14 cellular contexts compared by ENCODE assay signal in genomic region chr12:65877836-65878235, GRCh38. TPM values are rescaled to one million over a fixed set of nuclear protein-coding genes. Genes with fewer than 3 reads are reported as not detected.
"Had no signal": no experiment of that assay in that cellular context is flagged by ENCODE, and none has a peak within 500 bp of the region (broad histone marks: within the 10 kb centered on the region; RNA-seq: fewer than 3 reads in every experiment).

No MANE protein-coding gene starts in this region.

- H3K27me3 ChIP-seq: upper lobe of right lung had no signal

- H3K36me3 ChIP-seq: upper lobe of right lung, WERI-Rb-1 had no signal

- H3K9me3 Mint-ChIP-seq: activated naive CD8-positive, alpha-beta T cell treated with anti-CD3 and anti-CD28 coated beads, Interleukin-2, amount 50 U/mL, for 24 hours; activated T-helper 1 cell treated with anti-CD3 and anti-CD28 coated beads, Interleukin-12 subunit alpha, Interleukin-12 subunit beta, Interleukin-2, Interleukin-4 antibody, amounts not matched to agents 30 ng/mL and 10 ng/mL and 1 ng/mL, durations not matched to agents 14 hours and 24 hours and 36 hours; naive thymus-derived CD4-positive, alpha-beta T cell; stimulated activated naive CD8-positive, alpha-beta T cell treated with anti-CD3 and anti-CD28 coated beads, Interleukin-15, Interleukin-2, amounts not matched to agents 100 ng/mL and 50 ng/mL, for 24 hours had no signal

- H3K4me3 Mint-ChIP-seq: activated naive CD8-positive, alpha-beta T cell treated with anti-CD3 and anti-CD28 coated beads, Interleukin-2, amount 50 U/mL, for 24 hours; activated T-helper 1 cell treated with anti-CD3 and anti-CD28 coated beads, Interleukin-12 subunit alpha, Interleukin-12 subunit beta, Interleukin-2, Interleukin-4 antibody, amounts not matched to agents 30 ng/mL and 10 ng/mL and 1 ng/mL, durations not matched to agents 14 hours and 24 hours and 36 hours; naive thymus-derived CD4-positive, alpha-beta T cell; stimulated activated naive CD8-positive, alpha-beta T cell treated with anti-CD3 and anti-CD28 coated beads, Interleukin-15, Interleukin-2, amounts not matched to agents 100 ng/mL and 50 ng/mL, for 24 hours had no signal

- H3K36me3 Mint-ChIP-seq: naive thymus-derived CD4-positive, alpha-beta T cell had no signal

- H3K27ac Mint-ChIP-seq: activated naive CD8-positive, alpha-beta T cell treated with anti-CD3 and anti-CD28 coated beads, Interleukin-2, amount 50 U/mL, for 24 hours; activated T-helper 1 cell treated with anti-CD3 and anti-CD28 coated beads, Interleukin-12 subunit alpha, Interleukin-12 subunit beta, Interleukin-2, Interleukin-4 antibody, amounts not matched to agents 30 ng/mL and 10 ng/mL and 1 ng/mL, durations not matched to agents 14 hours and 24 hours and 36 hours; naive thymus-derived CD4-positive, alpha-beta T cell; stimulated activated naive CD8-positive, alpha-beta T cell treated with anti-CD3 and anti-CD28 coated beads, Interleukin-15, Interleukin-2, amounts not matched to agents 100 ng/mL and 50 ng/mL, for 24 hours had no signal

- H3K9me3 ChIP-seq: upper lobe of right lung had no signal

- DNase-seq: activated CD4-positive, alpha-beta T cell treated with anti-CD3 and anti-CD28 coated beads for 48 hours; activated naive CD4-positive, alpha-beta T cell treated with Interleukin-2 at 50 U/mL for 16 hours; activated naive CD8-positive, alpha-beta T cell treated with anti-CD3 and anti-CD28 coated beads, Interleukin-2, amount 50 U/mL, for 24 hours; caudate nucleus; effector CD4-positive, alpha-beta T cell; naive thymus-derived CD4-positive, alpha-beta T cell; occipital lobe; stimulated activated CD4-positive, alpha-beta T cell treated with anti-CD3 and anti-CD28 coated beads, Interleukin-4, amount 100 ng/mL, for 1 hour; stimulated activated CD8-positive, alpha-beta memory T cell treated with anti-CD3 and anti-CD28 coated beads, Interleukin-4, amount 100 ng/mL, for 48 hours; upper lobe of right lung; WERI-Rb-1 had no signal

- H3K4me3 ChIP-seq: coronary artery, upper lobe of right lung had no signal

- H3K27ac ChIP-seq: coronary artery, upper lobe of right lung, WERI-Rb-1 had no signal

- ATAC-seq: activated naive CD8-positive, alpha-beta T cell treated with anti-CD3 and anti-CD28 coated beads, Interleukin-2, amount 50 U/mL, for 24 hours; naive thymus-derived CD4-positive, alpha-beta T cell; upper lobe of right lung had no signal

RNA-seq across cellular contexts. Expression of gene HMGA2, which starts 53.6 kb away (rescaled TPM):
- total RNA-seq: upper lobe of right lung had no signal
- polyA plus RNA-seq: naive thymus-derived CD4-positive, alpha-beta T cell had no signal
